ENCODE assay signal across 20 cellular contexts in genomic region chr3:114760679-114761078, GRCh38.
A peak's percentile ranks its signal among the peaks of the same experiment; 100 is the strongest.
DNase-seq lines count a peak whose midpoint lies in the region; ATAC-seq, FAIRE-seq and TF ChIP-seq lines count a peak whose summit lies in the region.
"Had no signal": no experiment of that assay in that cellular context is flagged by ENCODE, and none has a peak within 500 bp of the region (broad histone marks: within the 10 kb centered on the region; RNA-seq: fewer than 3 reads in every experiment).

No MANE protein-coding gene starts in this region.

- intact Hi-C loops in GM12878 (cut with micrococcal nuclease; ENCODE audit: unreplicated experiment): no loop called here
- intact Hi-C loops in Calu3 (cut with micrococcal nuclease; ENCODE audit: unreplicated experiment): no loop called here

- H3K36me3 ChIP-seq in GM12878 (ENCODE audit: control insufficient read depth in 2 of 2, insufficient read depth in 2 of 2, low read length in 1 of 2): no peaks in the 10 kb centered on the region
- H3K36me3 ChIP-seq: Peyer's patch had no signal

- ATAC-seq in GM21447 (IDR thresholded peaks at IDR 0.05; ENCODE audit: unreplicated experiment) (peak; percentile 61), HG03159 (IDR thresholded peaks at IDR 0.05; ENCODE audit: unreplicated experiment) (peak; percentile 52), GM12878 (peak; percentile 60), HG02678 (IDR thresholded peaks at IDR 0.05; ENCODE audit: unreplicated experiment) (no peak)
- ATAC-seq: HepG2, SK-N-SH treated with all-trans-retinoic acid at 6 μM for 48 hours had no signal

- FAIRE-seq in GM12892 (lab: Jason Lieb, UNC) (peak; percentile 74), GM12878 (lab: Jason Lieb, UNC) (peak; percentile 72), GM19239 (lab: Jason Lieb, UNC) (no peak)
- FAIRE-seq: G401.6, HepG2 had no signal

- H3K36me3 Mint-ChIP-seq in Calu3 (ENCODE audit: insufficient read depth, unreplicated experiment): peaks cover 7% of the 10 kb centered on the region

- CTCF ChIA-PET in GM12878 (lab: Yijun Ruan, JAX) (interaction anchor here (1.2 kb wide), 1 partner anchor 13 kb away, joined by 3 read pairs; no protein-coding TSS in a partner anchor), Calu3 (lab: Charles Lee) (no interaction called here)

- H2AFZ ChIP-seq in GM12878 (ENCODE audit: control insufficient read depth, low read depth, low read length): no peak overlapping the region

- no peaks in the 10 kb centered on the region for H3K9me3 ChIP-seq in GM12878 (replicated peaks; ENCODE audit: control insufficient read depth, insufficient read depth, low read length)
- H3K9me3 ChIP-seq: Caco-2, Peyer's patch had no signal

- H3K27me3 Mint-ChIP-seq in Calu3 (ENCODE audit: unreplicated experiment): no peaks in the 10 kb centered on the region

- SMC1A ChIA-PET in GM12878 (lab: Charles Lee; ENCODE audit: uncharacterized antibody, unreplicated experiment): no interaction called here

- H3K27me3 ChIP-seq in GM12878 (replicated peaks in 1 of 2; ENCODE audit: control insufficient read depth in 2 of 2, insufficient read depth in 2 of 2, low read length in 1 of 2): no peaks in the 10 kb centered on the region
- H3K27me3 ChIP-seq: Peyer's patch had no signal

- H3K4me1 Mint-ChIP-seq in Calu3 (ENCODE audit: low read depth, unreplicated experiment): peaks cover 11% of the 10 kb centered on the region

- in situ Hi-C loops in GM12878 (cut with MboI): no loop called here

- H3K4me3 Mint-ChIP-seq in Calu3 (ENCODE audit: low read depth, unreplicated experiment): no peak overlapping the region
- H3K4me3 Mint-ChIP-seq: T-helper 1 cell treated with Interleukin-12 subunit alpha and Interleukin-12 subunit beta and Interleukin-4 antibody, amounts not matched to agents 30 μg/mL and 1 μg/mL, for 36 hours had no signal

- TF ChIP-seq EP300 in GM12878 (IDR thresholded peaks at IDR 0.05; ENCODE audit: borderline replicate concordance in 1 of 2, control insufficient read depth in 1 of 2, low read depth in 2 of 2, low read length in 2 of 2): no peak

- RAD21 ChIA-PET in GM12878 (lab: Charles Lee; ENCODE audit: unreplicated experiment): no interaction called here

- no peak overlapping the region for H3K9ac ChIP-seq in GM12878 (ENCODE audit: control insufficient read depth, insufficient read depth, low read length)

- H3K9me3 Mint-ChIP-seq in Calu3 (ENCODE audit: low read depth, unreplicated experiment): no peaks in the 10 kb centered on the region
- H3K9me3 Mint-ChIP-seq: T-helper 1 cell treated with Interleukin-12 subunit alpha and Interleukin-12 subunit beta and Interleukin-4 antibody, amounts not matched to agents 30 μg/mL and 1 μg/mL, for 36 hours had no signal

- POLR2A ChIA-PET in GM12878 (lab: Charles Lee): no interaction called here

- no peak overlapping the region; the same call in 1 of the 2 replicates for H3K27ac ChIP-seq in GM12878 (ENCODE audit: control insufficient read depth, insufficient read depth)
- H3K27ac ChIP-seq: Peyer's patch had no signal

- TF ChIP-seq CTCF in GM12878 (IDR thresholded peaks at IDR 0.05 in 2 of 3, conservative IDR thresholded peaks at IDR 0.05 in 1 of 3; ENCODE audit: control insufficient read depth in 2 of 3, extremely low read depth in 1 of 3, insufficient read depth in 1 of 3, low read depth in 3 of 3, low read length in 3 of 3) (no peak), Calu3 (IDR thresholded peaks at IDR 0.05; ENCODE audit: unreplicated experiment) (no peak)

- no peaks in the 10 kb centered on the region for H4K20me1 ChIP-seq in GM12878 (ENCODE audit: control insufficient read depth, insufficient read depth)

- H3K27ac Mint-ChIP-seq in Calu3 (ENCODE audit: unreplicated experiment): no peak overlapping the region
- H3K27ac Mint-ChIP-seq: T-helper 1 cell treated with Interleukin-12 subunit alpha and Interleukin-12 subunit beta and Interleukin-4 antibody, amounts not matched to agents 30 μg/mL and 1 μg/mL, for 36 hours had no signal

- H3K79me2 ChIP-seq in GM12878 (ENCODE audit: control insufficient read depth, insufficient read depth, low read length): no peaks in the 10 kb centered on the region

- TF ChIP-seq POLR2A in GM12892 (IDR thresholded peaks at IDR 0.05; ENCODE audit: low read depth, low read length) (no peak), GM12878 (IDR thresholded peaks at IDR 0.05; ENCODE audit: low read depth, low read length) (no peak)

- peaks cover 11% of the 10 kb centered on the region; the same call in 1 of the 2 replicates for H3K4me1 ChIP-seq in GM12878 (ENCODE audit: control insufficient read depth, insufficient read depth, low read length)

- H3K4me3 ChIP-seq in GM12878: no peak overlapping the region
- H3K4me3 ChIP-seq: Peyer's patch had no signal

- DNase-seq in GM12892 (ENCODE audit: insufficient read length): no peak
- no peak for DNase-seq in GM12878 (ENCODE audit: low read depth, low spot score)
- DNase-seq in GM19239 (ENCODE audit: insufficient read length, low spot score): no peak
- no peak for DNase-seq in Calu3
- DNase-seq: AML-193, Caco-2, DMS79, H7, NCI-H1417, NCI-H2029, NCI-H510A treated with DMSO at 0.1 percent for 48 hours, Peyer's patch, SHP77 had no signal

- BruUV-seq in GM12878 (replicated peaks; lab: Mats Ljungman, UMichigan): no TSS peak
- BruUV-seq in Calu3 (replicated peaks; lab: Mats Ljungman, UMichigan): no TSS peak

- no peak for TF ChIP-seq RAD21 in GM12878 (IDR thresholded peaks at IDR 0.05; ENCODE audit: insufficient read depth, low read depth, low read length)

- H3K4me2 ChIP-seq in GM12878 (ENCODE audit: control insufficient read depth, insufficient read depth): no peak overlapping the region

TF ChIP-seq in GM12878, 131 proteins besides CTCF, POLR2A, EP300 and RAD21:
- peak; percentile 40; the same call in 1 of the 2 replicates for TF ChIP-seq RUNX3 (IDR thresholded peaks at IDR 0.05; ENCODE audit: low read length)
- TF ChIP-seq CHD1 (IDR thresholded peaks at IDR 0.05; ENCODE audit: low read depth, low read length): no peak
